ENCODE assay signal across 1 cellular context in the genomic region with DNA sequence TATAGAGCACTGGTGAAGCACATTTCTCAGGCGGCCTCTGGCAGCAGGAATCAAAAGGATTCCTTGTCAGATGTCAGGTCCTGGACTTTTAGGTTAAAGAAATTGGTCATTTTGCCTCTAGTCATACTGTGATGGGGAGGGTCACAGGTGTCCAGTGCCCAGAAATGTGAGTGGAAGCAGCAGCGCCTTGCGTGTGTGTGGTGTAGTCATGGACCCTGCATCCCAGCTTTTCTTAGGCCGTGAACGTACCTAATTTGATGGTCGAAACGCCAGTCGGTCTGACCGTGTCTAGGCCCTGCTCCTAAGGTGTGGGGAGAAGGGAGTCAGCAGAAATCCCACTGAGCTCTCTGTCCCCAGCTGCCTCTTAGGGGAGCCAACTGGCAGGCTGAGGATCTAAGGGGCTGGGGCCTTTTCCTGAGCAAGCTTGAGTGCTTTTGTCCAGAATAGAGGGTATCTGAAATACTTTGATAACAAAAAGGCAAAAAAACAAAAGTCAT.
TF ChIP-seq lines count a peak whose summit lies in the region.

No MANE protein-coding gene starts in this region.

TF ChIP-seq in GM12878, 131 proteins besides CTCF, POLR2A, EP300 and RAD21:
- TF ChIP-seq ZNF274 (IDR thresholded peaks at IDR 0.05; ENCODE audit: insufficient read depth, insufficient read length) (no peak), TCF3 (IDR thresholded peaks at IDR 0.05; ENCODE audit: borderline replicate concordance, insufficient read depth, low read depth, low read length) (no peak), ZZZ3 (IDR thresholded peaks at IDR 0.05; ENCODE audit: control insufficient read depth, insufficient read length, low read depth) (no peak), STAT3 (IDR thresholded peaks at IDR 0.05; ENCODE audit: low read depth, low read length) (no peak), NFYA (IDR thresholded peaks at IDR 0.05; ENCODE audit: borderline replicate concordance, low read depth, low read length) (no peak), JUND (IDR thresholded peaks at IDR 0.05; ENCODE audit: low read depth, low read length) (no peak), SMAD5 (IDR thresholded peaks at IDR 0.05; ENCODE audit: low read depth) (no peak)
- TF ChIP-seq, protein P1, sequence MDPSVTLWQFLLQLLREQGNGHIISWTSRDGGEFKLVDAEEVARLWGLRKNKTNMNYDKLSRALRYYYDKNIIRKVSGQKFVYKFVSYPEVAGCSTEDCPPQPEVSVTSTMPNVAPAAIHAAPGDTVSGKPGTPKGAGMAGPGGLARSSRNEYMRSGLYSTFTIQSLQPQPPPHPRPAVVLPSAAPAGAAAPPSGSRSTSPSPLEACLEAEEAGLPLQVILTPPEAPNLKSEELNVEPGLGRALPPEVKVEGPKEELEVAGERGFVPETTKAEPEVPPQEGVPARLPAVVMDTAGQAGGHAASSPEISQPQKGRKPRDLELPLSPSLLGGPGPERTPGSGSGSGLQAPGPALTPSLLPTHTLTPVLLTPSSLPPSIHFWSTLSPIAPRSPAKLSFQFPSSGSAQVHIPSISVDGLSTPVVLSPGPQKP (IDR thresholded peaks at IDR 0.05; ENCODE audit: low read depth, low read length): no peak
- TF ChIP-seq, protein P2, sequence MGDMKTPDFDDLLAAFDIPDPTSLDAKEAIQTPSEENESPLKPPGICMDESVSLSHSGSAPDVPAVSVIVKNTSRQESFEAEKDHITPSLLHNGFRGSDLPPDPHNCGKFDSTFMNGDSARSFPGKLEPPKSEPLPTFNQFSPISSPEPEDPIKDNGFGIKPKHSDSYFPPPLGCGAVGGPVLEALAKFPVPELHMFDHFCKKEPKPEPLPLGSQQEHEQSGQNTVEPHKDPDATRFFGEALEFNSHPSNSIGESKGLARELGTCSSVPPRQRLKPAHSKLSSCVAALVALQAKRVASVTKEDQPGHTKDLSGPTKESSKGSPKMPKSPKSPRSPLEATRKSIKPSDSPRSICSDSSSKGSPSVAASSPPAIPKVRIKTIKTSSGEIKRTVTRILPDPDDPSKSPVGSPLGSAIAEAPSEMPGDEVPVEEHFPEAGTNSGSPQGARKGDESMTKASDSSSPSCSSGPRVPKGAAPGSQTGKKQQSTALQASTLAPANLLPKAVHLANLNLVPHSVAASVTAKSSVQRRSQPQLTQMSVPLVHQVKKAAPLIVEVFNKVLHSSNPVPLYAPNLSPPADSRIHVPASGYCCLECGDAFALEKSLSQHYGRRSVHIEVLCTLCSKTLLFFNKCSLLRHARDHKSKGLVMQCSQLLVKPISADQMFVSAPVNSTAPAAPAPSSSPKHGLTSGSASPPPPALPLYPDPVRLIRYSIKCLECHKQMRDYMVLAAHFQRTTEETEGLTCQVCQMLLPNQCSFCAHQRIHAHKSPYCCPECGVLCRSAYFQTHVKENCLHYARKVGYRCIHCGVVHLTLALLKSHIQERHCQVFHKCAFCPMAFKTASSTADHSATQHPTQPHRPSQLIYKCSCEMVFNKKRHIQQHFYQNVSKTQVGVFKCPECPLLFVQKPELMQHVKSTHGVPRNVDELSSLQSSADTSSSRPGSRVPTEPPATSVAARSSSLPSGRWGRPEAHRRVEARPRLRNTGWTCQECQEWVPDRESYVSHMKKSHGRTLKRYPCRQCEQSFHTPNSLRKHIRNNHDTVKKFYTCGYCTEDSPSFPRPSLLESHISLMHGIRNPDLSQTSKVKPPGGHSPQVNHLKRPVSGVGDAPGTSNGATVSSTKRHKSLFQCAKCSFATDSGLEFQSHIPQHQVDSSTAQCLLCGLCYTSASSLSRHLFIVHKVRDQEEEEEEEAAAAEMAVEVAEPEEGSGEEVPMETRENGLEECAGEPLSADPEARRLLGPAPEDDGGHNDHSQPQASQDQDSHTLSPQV (IDR thresholded peaks at IDR 0.05): no peak
- TF ChIP-seq, protein P3, sequence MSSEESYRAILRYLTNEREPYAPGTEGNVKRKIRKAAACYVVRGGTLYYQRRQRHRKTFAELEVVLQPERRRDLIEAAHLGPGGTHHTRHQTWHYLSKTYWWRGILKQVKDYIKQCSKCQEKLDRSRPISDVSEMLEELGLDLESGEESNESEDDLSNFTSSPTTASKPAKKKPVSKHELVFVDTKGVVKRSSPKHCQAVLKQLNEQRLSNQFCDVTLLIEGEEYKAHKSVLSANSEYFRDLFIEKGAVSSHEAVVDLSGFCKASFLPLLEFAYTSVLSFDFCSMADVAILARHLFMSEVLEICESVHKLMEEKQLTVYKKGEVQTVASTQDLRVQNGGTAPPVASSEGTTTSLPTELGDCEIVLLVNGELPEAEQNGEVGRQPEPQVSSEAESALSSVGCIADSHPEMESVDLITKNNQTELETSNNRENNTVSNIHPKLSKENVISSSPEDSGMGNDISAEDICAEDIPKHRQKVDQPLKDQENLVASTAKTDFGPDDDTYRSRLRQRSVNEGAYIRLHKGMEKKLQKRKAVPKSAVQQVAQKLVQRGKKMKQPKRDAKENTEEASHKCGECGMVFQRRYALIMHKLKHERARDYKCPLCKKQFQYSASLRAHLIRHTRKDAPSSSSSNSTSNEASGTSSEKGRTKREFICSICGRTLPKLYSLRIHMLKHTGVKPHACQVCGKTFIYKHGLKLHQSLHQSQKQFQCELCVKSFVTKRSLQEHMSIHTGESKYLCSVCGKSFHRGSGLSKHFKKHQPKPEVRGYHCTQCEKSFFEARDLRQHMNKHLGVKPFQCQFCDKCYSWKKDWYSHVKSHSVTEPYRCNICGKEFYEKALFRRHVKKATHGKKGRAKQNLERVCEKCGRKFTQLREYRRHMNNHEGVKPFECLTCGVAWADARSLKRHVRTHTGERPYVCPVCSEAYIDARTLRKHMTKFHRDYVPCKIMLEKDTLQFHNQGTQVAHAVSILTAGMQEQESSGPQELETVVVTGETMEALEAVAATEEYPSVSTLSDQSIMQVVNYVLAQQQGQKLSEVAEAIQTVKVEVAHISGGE (CRISPR knock-in tag; IDR thresholded peaks at IDR 0.05): no peak
TF ChIP-seq in GM12878: peak in this region for 0.
